In genomic region chr15:66700802-66701421, GRCh38 we compare ENCODE assay signal across 8 cellular contexts. TPM values are rescaled to one million over a fixed set of nuclear protein-coding genes. Genes with fewer than 3 reads are reported as not detected.
A peak's percentile ranks its signal among the peaks of the same experiment; 100 is the strongest.
DNase-seq lines count a peak whose midpoint lies in the region; ATAC-seq and TF ChIP-seq lines count a peak whose summit lies in the region.

No MANE protein-coding gene starts in this region.

- H3K27me3 ChIP-seq in kidney epithelial cell (ENCODE audit: control insufficient read depth, insufficient read depth, low read length) = no peaks in the 10 kb centered on the region

- peak; percentile 57 for ATAC-seq in HG03108 (IDR thresholded peaks at IDR 0.05; ENCODE audit: unreplicated experiment)

- no peaks in the 10 kb centered on the region for H3K36me3 ChIP-seq in kidney epithelial cell (ENCODE audit: control insufficient read depth, insufficient read depth, low read length)

- H3K4me3 ChIP-seq in kidney epithelial cell (ENCODE audit: low read depth, low read length) = peak overlapping the region; percentile 45

- no peak for TF ChIP-seq CTCF in kidney epithelial cell (IDR thresholded peaks at IDR 0.05; ENCODE audit: insufficient read depth, low read length, poor library complexity, severe bottlenecking)

- DNase-seq in NCI-H187 (lab: John Stamatoyannopoulos, UW) (peak; percentile 71 to 73), NCI-H187 treated with DMSO at 0.1 percent for 48 hours (lab: John Stamatoyannopoulos, UW) (no peak), NCI-H446 (lab: John Stamatoyannopoulos, UW) (peak; percentile 84 to 96), kidney epithelial cell (ENCODE audit: low read depth) (peak; percentile 72)
- DNase-seq in activated CD4-positive, CD25-positive, alpha-beta regulatory T cell treated with anti-CD3 and anti-CD28 coated beads, Interleukin-2, amount 50 U/mL, for 16 hours (ENCODE audit: low read depth, low spot score) = peak; percentile 66
- DNase-seq in central memory CD4-positive, alpha-beta T cell = peak; percentile 69
- peak; percentile 74 to 85 for DNase-seq in stimulated activated CD4-positive, alpha-beta T cell treated with anti-CD3 and anti-CD28 coated beads, Interleukin-15, amount 100 ng/mL, for 1 hour (ENCODE audit: low read depth in 1 of 2, low spot score in 1 of 2)

RNA-seq across cellular contexts. Expression of gene SMAD6, which starts 1.1 kb away (rescaled TPM):
- 8.3 and 9.0 TPM in 2 replicates for total RNA-seq in kidney epithelial cell
